ENCODE assay signal across 10 cellular contexts in genomic region chr1:6261615-6261995, GRCh38. TPM values are rescaled to one million over a fixed set of nuclear protein-coding genes. Genes with fewer than 3 reads are reported as not detected.
DNase-seq lines count a peak whose midpoint lies in the region; ATAC-seq and TF ChIP-seq lines count a peak whose summit lies in the region.
"Had no signal": no experiment of that assay in that cellular context is flagged by ENCODE, and none has a peak within 500 bp of the region (broad histone marks: within the 10 kb centered on the region; RNA-seq: fewer than 3 reads in every experiment).

No MANE protein-coding gene starts in this region.

- H3K36me3 Mint-ChIP-seq in Calu3 (ENCODE audit: insufficient read depth, unreplicated experiment) = peaks cover 5% of the 10 kb centered on the region

- H4K20me1 ChIP-seq in neural cell (ENCODE audit: insufficient read depth) = no peaks in the 10 kb centered on the region

- no peaks in the 10 kb centered on the region for H3K9me2 ChIP-seq in neural cell (ENCODE audit: insufficient read depth, low read length)

- DNase-seq in Calu3 = no peak
- DNase-seq in NCI-H2227 (lab: John Stamatoyannopoulos, UW; ENCODE audit: unreplicated experiment) = peak; percentile 63
- DNase-seq in ecto neural progenitor cell (ENCODE audit: low spot score) = peak; percentile 76
- no peak for DNase-seq in putamen (ENCODE audit: low spot score)
- DNase-seq in NCI-H2081 treated with DMSO at 0.1 percent for 48 hours (lab: John Stamatoyannopoulos, UW) = no peak

- ATAC-seq in HG03039 (IDR thresholded peaks at IDR 0.05; ENCODE audit: unreplicated experiment) (no peak), GM21737 (IDR thresholded peaks at IDR 0.05; ENCODE audit: unreplicated experiment) (no peak)

- H3K79me2 ChIP-seq in neural cell (replicated peaks; ENCODE audit: insufficient read depth, low read length) = peaks cover 6% of the 10 kb centered on the region

- H3K27ac ChIP-seq in neural cell (ENCODE audit: low read length) = peak overlapping the region; percentile 90

- intact Hi-C loops in Calu3 (cut with micrococcal nuclease; ENCODE audit: unreplicated experiment) = no loop called here

- peak overlapping the region; percentile 48 for H3K4me3 Mint-ChIP-seq in Calu3 (ENCODE audit: low read depth, unreplicated experiment)

- BruUV-seq in Calu3 (replicated peaks; lab: Mats Ljungman, UMichigan) = no TSS peak

- no peaks in the 10 kb centered on the region for H3K9me3 Mint-ChIP-seq in Calu3 (ENCODE audit: low read depth, unreplicated experiment)

- no peaks in the 10 kb centered on the region for H3K36me3 ChIP-seq in neural cell (ENCODE audit: insufficient read depth, low read length)

- no peaks in the 10 kb centered on the region for H3K27me3 ChIP-seq in neural cell (ENCODE audit: insufficient read depth, low read depth, low read length)

- no peak for TF ChIP-seq RAD21 in neural cell (conservative IDR thresholded peaks at IDR 0.05)

- no peak overlapping the region for H3K27ac Mint-ChIP-seq in Calu3 (ENCODE audit: unreplicated experiment)

- no peaks in the 10 kb centered on the region for H3F3A ChIP-seq in neural cell (ENCODE audit: insufficient read depth, low read length, poor library complexity, severe bottlenecking)

- CTCF ChIA-PET in Calu3 (lab: Charles Lee) = interaction anchor here (0.6 kb wide), 1 partner anchor 108 kb away, joined by 3 read pairs; no protein-coding TSS in a partner anchor

- peak overlapping the region; percentile 89 for H3K9ac ChIP-seq in neural cell (ENCODE audit: low read length)

- H3K9me3 ChIP-seq in neural cell (ENCODE audit: low read length) = no peaks in the 10 kb centered on the region

- TF ChIP-seq CTCF in Calu3 (IDR thresholded peaks at IDR 0.05; ENCODE audit: unreplicated experiment) (no peak), neural cell (IDR thresholded peaks at IDR 0.05; ENCODE audit: poor library complexity, severe bottlenecking) (no peak)

- H3K27me3 Mint-ChIP-seq in Calu3 (ENCODE audit: unreplicated experiment) = no peaks in the 10 kb centered on the region

- H3K4me2 ChIP-seq in neural cell (ENCODE audit: low read length) = peak overlapping the region; percentile 68

- no peaks in the 10 kb centered on the region for H3K4me1 Mint-ChIP-seq in Calu3 (ENCODE audit: low read depth, unreplicated experiment)

- H2AFZ ChIP-seq in neural cell (ENCODE audit: low read depth, low read length) = no peak overlapping the region

- peak; percentile 18 for TF ChIP-seq EP300 in neural cell (conservative IDR thresholded peaks at IDR 0.05; ENCODE audit: poor library complexity, severe bottlenecking)

- H3K4me3 ChIP-seq in neural cell (ENCODE audit: low read length) = peak overlapping the region; percentile 72

TF ChIP-seq in neural cell, 6 proteins besides CTCF, POLR2A, EP300 and RAD21:
- TF ChIP-seq POLR2AphosphoS5 (IDR thresholded peaks at IDR 0.05) (peak; percentile 32), SMC3 (conservative IDR thresholded peaks at IDR 0.05; ENCODE audit: poor library complexity) (no peak)

RNA-seq across cellular contexts. Expression of gene GPR153, which starts 0.7 kb away (rescaled TPM):
- 3.7 and 4.7 TPM in 2 replicates for total RNA-seq in Calu3 (2022)
- polyA plus RNA-seq in neural cell = 26.9 and 34.6 TPM in 2 replicates
- 42.4 and 45.5 TPM in 2 replicates for polyA minus RNA-seq in neural cell

RNA-seq across cellular contexts. Expression of gene HES3, which starts 17.6 kb away (rescaled TPM):
- total RNA-seq in Calu3 (2022) = not detected in 2 replicates
- polyA plus RNA-seq in neural cell = not detected in 2 replicates
- polyA minus RNA-seq in neural cell = not detected in 2 replicates
- total RNA-seq: cerebellum, NCI-H460 had no signal

RNA-seq across cellular contexts. Expression of gene ICMT, which starts 25.8 kb away (rescaled TPM):
- total RNA-seq in Calu3 (2022) = 54.5 and 56.2 TPM in 2 replicates
- 21.1 and 23.3 TPM in 2 replicates for polyA plus RNA-seq in neural cell
- polyA minus RNA-seq in neural cell = 40.4 and 41.9 TPM in 2 replicates

RNA-seq across cellular contexts. Expression of gene RNF207, which starts 55.7 kb away (rescaled TPM):
- 146 and 160 TPM in 2 replicates for total RNA-seq in Calu3 (2022)
- polyA plus RNA-seq in neural cell = 1.7 and 3.5 TPM in 2 replicates
- 1.9 TPM in 2 replicates for polyA minus RNA-seq in neural cell

Comparison
In these comparisons a context has a peak if more than half of its experiments do, and no peak if none do; other contexts are left out.
1. DNase-seq: peak in NCI-H2227 (single experiment) and ecto neural progenitor cell (single experiment); none in Calu3 (single experiment), putamen (single experiment) and NCI-H2081 treated with DMSO at 0.1 percent for 48 hours (single experiment).